ENCODE assay signal across 2 cellular contexts in the genomic region with DNA sequence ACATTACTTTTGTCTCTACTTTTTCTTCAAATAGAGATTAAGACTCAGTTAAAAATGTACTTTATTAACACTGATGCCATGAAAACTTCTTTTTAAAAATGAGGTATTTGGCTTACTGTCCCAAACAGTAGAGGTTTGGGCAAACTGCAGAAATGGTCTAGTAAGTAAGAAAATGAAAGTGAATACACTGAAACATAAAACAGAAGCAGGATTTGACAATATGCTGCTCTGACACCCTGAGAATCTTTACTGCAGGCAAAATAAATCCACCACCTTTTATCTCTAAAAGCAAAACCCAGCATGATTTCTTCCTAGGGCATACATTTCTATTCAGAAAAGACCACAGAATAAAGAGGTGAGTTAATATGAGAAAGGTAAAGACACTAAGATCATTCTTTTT.
TF ChIP-seq lines count a peak whose summit lies in the region.

No MANE protein-coding gene starts in this region.

TF ChIP-seq in liver, 16 proteins besides CTCF, POLR2A, EP300 and RAD21 (continued from another document):
- TF ChIP-seq, protein P1, sequence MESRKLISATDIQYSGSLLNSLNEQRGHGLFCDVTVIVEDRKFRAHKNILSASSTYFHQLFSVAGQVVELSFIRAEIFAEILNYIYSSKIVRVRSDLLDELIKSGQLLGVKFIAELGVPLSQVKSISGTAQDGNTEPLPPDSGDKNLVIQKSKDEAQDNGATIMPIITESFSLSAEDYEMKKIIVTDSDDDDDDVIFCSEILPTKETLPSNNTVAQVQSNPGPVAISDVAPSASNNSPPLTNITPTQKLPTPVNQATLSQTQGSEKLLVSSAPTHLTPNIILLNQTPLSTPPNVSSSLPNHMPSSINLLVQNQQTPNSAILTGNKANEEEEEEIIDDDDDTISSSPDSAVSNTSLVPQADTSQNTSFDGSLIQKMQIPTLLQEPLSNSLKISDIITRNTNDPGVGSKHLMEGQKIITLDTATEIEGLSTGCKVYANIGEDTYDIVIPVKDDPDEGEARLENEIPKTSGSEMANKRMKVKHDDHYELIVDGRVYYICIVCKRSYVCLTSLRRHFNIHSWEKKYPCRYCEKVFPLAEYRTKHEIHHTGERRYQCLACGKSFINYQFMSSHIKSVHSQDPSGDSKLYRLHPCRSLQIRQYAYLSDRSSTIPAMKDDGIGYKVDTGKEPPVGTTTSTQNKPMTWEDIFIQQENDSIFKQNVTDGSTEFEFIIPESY (IDR thresholded peaks at IDR 0.05) = no peak
- TF ChIP-seq HNF4G (IDR thresholded peaks at IDR 0.05) = no peak
- TF ChIP-seq, protein P2, sequence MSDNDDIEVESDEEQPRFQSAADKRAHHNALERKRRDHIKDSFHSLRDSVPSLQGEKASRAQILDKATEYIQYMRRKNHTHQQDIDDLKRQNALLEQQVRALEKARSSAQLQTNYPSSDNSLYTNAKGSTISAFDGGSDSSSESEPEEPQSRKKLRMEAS (IDR thresholded peaks at IDR 0.05) = no peak
- TF ChIP-seq, protein P3, sequence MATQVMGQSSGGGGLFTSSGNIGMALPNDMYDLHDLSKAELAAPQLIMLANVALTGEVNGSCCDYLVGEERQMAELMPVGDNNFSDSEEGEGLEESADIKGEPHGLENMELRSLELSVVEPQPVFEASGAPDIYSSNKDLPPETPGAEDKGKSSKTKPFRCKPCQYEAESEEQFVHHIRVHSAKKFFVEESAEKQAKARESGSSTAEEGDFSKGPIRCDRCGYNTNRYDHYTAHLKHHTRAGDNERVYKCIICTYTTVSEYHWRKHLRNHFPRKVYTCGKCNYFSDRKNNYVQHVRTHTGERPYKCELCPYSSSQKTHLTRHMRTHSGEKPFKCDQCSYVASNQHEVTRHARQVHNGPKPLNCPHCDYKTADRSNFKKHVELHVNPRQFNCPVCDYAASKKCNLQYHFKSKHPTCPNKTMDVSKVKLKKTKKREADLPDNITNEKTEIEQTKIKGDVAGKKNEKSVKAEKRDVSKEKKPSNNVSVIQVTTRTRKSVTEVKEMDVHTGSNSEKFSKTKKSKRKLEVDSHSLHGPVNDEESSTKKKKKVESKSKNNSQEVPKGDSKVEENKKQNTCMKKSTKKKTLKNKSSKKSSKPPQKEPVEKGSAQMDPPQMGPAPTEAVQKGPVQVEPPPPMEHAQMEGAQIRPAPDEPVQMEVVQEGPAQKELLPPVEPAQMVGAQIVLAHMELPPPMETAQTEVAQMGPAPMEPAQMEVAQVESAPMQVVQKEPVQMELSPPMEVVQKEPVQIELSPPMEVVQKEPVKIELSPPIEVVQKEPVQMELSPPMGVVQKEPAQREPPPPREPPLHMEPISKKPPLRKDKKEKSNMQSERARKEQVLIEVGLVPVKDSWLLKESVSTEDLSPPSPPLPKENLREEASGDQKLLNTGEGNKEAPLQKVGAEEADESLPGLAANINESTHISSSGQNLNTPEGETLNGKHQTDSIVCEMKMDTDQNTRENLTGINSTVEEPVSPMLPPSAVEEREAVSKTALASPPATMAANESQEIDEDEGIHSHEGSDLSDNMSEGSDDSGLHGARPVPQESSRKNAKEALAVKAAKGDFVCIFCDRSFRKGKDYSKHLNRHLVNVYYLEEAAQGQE (IDR thresholded peaks at IDR 0.05) = no peak

TF ChIP-seq in HepG2, 621 proteins besides CTCF, POLR2A, EP300 and RAD21 (continued from another document):
- TF ChIP-seq, protein P4, sequence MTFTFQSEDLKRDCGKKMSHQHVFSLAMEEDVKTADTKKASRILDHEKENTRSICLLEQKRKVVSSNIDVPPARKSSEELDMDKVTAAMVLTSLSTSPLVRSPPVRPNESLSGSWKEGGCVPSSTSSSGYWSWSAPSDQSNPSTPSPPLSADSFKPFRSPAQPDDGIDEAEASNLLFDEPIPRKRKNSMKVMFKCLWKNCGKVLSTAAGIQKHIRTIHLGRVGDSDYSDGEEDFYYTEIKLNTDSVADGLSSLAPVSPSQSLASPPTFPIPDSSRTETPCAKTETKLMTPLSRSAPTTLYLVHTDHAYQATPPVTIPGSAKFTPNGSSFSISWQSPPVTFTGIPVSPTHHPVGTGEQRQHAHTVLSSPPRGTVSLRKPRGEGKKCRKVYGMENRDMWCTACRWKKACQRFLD (CRISPR knock-in tag; IDR thresholded peaks at IDR 0.05; ENCODE audit: borderline replicate concordance) = no peak
- no peak for TF ChIP-seq SIX1 (CRISPR knock-in tag; IDR thresholded peaks at IDR 0.05; ENCODE audit: borderline replicate concordance)
- TF ChIP-seq, protein P5, sequence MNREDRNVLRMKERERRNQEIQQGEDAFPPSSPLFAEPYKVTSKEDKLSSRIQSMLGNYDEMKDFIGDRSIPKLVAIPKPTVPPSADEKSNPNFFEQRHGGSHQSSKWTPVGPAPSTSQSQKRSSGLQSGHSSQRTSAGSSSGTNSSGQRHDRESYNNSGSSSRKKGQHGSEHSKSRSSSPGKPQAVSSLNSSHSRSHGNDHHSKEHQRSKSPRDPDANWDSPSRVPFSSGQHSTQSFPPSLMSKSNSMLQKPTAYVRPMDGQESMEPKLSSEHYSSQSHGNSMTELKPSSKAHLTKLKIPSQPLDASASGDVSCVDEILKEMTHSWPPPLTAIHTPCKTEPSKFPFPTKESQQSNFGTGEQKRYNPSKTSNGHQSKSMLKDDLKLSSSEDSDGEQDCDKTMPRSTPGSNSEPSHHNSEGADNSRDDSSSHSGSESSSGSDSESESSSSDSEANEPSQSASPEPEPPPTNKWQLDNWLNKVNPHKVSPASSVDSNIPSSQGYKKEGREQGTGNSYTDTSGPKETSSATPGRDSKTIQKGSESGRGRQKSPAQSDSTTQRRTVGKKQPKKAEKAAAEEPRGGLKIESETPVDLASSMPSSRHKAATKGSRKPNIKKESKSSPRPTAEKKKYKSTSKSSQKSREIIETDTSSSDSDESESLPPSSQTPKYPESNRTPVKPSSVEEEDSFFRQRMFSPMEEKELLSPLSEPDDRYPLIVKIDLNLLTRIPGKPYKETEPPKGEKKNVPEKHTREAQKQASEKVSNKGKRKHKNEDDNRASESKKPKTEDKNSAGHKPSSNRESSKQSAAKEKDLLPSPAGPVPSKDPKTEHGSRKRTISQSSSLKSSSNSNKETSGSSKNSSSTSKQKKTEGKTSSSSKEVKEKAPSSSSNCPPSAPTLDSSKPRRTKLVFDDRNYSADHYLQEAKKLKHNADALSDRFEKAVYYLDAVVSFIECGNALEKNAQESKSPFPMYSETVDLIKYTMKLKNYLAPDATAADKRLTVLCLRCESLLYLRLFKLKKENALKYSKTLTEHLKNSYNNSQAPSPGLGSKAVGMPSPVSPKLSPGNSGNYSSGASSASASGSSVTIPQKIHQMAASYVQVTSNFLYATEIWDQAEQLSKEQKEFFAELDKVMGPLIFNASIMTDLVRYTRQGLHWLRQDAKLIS (CRISPR knock-in tag; IDR thresholded peaks at IDR 0.05) = no peak
- TF ChIP-seq PAF1 (CRISPR knock-in tag; IDR thresholded peaks at IDR 0.05) = no peak
- no peak for TF ChIP-seq ZNF83 (CRISPR knock-in tag; IDR thresholded peaks at IDR 0.05; ENCODE audit: borderline replicate concordance)
- TF ChIP-seq ZSCAN20 (CRISPR knock-in tag; IDR thresholded peaks at IDR 0.05; ENCODE audit: borderline replicate concordance) = no peak
- TF ChIP-seq ISL2 (CRISPR knock-in tag; IDR thresholded peaks at IDR 0.05) = no peak
- TF ChIP-seq, protein P6, sequence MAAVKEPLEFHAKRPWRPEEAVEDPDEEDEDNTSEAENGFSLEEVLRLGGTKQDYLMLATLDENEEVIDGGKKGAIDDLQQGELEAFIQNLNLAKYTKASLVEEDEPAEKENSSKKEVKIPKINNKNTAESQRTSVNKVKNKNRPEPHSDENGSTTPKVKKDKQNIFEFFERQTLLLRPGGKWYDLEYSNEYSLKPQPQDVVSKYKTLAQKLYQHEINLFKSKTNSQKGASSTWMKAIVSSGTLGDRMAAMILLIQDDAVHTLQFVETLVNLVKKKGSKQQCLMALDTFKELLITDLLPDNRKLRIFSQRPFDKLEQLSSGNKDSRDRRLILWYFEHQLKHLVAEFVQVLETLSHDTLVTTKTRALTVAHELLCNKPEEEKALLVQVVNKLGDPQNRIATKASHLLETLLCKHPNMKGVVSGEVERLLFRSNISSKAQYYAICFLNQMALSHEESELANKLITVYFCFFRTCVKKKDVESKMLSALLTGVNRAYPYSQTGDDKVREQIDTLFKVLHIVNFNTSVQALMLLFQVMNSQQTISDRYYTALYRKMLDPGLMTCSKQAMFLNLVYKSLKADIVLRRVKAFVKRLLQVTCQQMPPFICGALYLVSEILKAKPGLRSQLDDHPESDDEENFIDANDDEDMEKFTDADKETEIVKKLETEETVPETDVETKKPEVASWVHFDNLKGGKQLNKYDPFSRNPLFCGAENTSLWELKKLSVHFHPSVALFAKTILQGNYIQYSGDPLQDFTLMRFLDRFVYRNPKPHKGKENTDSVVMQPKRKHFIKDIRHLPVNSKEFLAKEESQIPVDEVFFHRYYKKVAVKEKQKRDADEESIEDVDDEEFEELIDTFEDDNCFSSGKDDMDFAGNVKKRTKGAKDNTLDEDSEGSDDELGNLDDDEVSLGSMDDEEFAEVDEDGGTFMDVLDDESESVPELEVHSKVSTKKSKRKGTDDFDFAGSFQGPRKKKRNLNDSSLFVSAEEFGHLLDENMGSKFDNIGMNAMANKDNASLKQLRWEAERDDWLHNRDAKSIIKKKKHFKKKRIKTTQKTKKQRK (IDR thresholded peaks at IDR 0.05; ENCODE audit: low read length) = no peak
- TF ChIP-seq, protein P7, sequence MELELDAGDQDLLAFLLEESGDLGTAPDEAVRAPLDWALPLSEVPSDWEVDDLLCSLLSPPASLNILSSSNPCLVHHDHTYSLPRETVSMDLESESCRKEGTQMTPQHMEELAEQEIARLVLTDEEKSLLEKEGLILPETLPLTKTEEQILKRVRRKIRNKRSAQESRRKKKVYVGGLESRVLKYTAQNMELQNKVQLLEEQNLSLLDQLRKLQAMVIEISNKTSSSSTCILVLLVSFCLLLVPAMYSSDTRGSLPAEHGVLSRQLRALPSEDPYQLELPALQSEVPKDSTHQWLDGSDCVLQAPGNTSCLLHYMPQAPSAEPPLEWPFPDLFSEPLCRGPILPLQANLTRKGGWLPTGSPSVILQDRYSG (CRISPR knock-in tag; IDR thresholded peaks at IDR 0.05) = no peak
- TF ChIP-seq ZNF33A (CRISPR knock-in tag; IDR thresholded peaks at IDR 0.05; ENCODE audit: borderline replicate concordance) = no peak
- TF ChIP-seq, protein P8, sequence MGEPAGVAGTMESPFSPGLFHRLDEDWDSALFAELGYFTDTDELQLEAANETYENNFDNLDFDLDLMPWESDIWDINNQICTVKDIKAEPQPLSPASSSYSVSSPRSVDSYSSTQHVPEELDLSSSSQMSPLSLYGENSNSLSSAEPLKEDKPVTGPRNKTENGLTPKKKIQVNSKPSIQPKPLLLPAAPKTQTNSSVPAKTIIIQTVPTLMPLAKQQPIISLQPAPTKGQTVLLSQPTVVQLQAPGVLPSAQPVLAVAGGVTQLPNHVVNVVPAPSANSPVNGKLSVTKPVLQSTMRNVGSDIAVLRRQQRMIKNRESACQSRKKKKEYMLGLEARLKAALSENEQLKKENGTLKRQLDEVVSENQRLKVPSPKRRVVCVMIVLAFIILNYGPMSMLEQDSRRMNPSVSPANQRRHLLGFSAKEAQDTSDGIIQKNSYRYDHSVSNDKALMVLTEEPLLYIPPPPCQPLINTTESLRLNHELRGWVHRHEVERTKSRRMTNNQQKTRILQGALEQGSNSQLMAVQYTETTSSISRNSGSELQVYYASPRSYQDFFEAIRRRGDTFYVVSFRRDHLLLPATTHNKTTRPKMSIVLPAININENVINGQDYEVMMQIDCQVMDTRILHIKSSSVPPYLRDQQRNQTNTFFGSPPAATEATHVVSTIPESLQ (CRISPR knock-in tag; conservative IDR thresholded peaks at IDR 0.05) = no peak
- no peak for TF ChIP-seq FOXK1 (CRISPR knock-in tag; IDR thresholded peaks at IDR 0.05; ENCODE audit: borderline replicate concordance, low read depth)
- TF ChIP-seq ZNF225 (CRISPR knock-in tag; IDR thresholded peaks at IDR 0.05) = no peak
